8 cellular contexts compared by ENCODE assay signal in genomic region chr13:91313103-91313502, GRCh38. TPM values are rescaled to one million over a fixed set of nuclear protein-coding genes. Genes with fewer than 3 reads are reported as not detected.
DNase-seq lines count a peak whose midpoint lies in the region; ATAC-seq and TF ChIP-seq lines count a peak whose summit lies in the region.

No MANE protein-coding gene starts in this region.

- no peaks in the 10 kb centered on the region for H3K36me3 Mint-ChIP-seq in Caco-2 (ENCODE audit: insufficient read depth, unreplicated experiment)
- no peaks in the 10 kb centered on the region for H3K36me3 Mint-ChIP-seq in chondrocyte (ENCODE audit: low read depth)
- no peaks in the 10 kb centered on the region for H3K36me3 Mint-ChIP-seq in natural killer cell

- H3K36me3 ChIP-seq in Caco-2 (ENCODE audit: control insufficient read depth, insufficient read depth, low read length): no peaks in the 10 kb centered on the region

- BruUV-seq in Caco-2 (replicated peaks; lab: Mats Ljungman, UMichigan): no TSS peak

- H3K27ac Mint-ChIP-seq in Caco-2 (ENCODE audit: unreplicated experiment) (no peak overlapping the region), chondrocyte (ENCODE audit: unreplicated experiment) (no peak overlapping the region), natural killer cell (peak overlapping the region in 1 of 2 donors; percentile 50)

- 0 out of 2 replicates have a peak, but pooled peaks cover 3% of the 10 kb centered on the region for H3K9me3 ChIP-seq in Caco-2

- POLR2A ChIA-PET in Caco-2 (lab: Charles Lee): no interaction called here

- H3K27me3 Mint-ChIP-seq in Caco-2 (ENCODE audit: insufficient read depth, unreplicated experiment) (peaks cover 10% of the 10 kb centered on the region), chondrocyte (ENCODE audit: low read depth) (no peaks in the 10 kb centered on the region), natural killer cell (ENCODE audit: low read depth in 2 of 2) (peaks cover 0 to 17% of the 10 kb centered on the region in 2 donors)

- CTCF ChIA-PET in Caco-2 (lab: Charles Lee): interaction anchor here (0.6 to 0.7 kb wide), 2 partner anchors 34 to 184 kb away, joined by 3 read pairs; partner anchors contain the start of gene MIR17HG

- intact Hi-C loops in Caco-2 (cut with micrococcal nuclease; ENCODE audit: unreplicated experiment): loop anchor here (1.0 to 5.0 kb wide), 4 partner anchors 34 to 469 kb away; partner anchors contain the start of gene MIR17HG
- intact Hi-C loops in natural killer cell (cut with micrococcal nuclease): loop anchor here (1.0 to 10.0 kb wide), 3 partner anchors 36 to 412 kb away; no protein-coding TSS in a partner anchor

- peak; percentile 48 to 77 for TF ChIP-seq CTCF in Caco-2 (IDR thresholded peaks at IDR 0.05; ENCODE audit: insufficient read depth in 1 of 2, low read depth in 1 of 2, low read length in 1 of 2, severe bottlenecking in 1 of 2, unreplicated experiment in 1 of 2)
- peak; percentile 77 for TF ChIP-seq CTCF in chondrocyte (IDR thresholded peaks at IDR 0.05)
- peak; percentile 25 for TF ChIP-seq CTCF in natural killer cell (IDR thresholded peaks at IDR 0.05)

- no peaks in the 10 kb centered on the region for H3K27me3 ChIP-seq in Caco-2 (replicated peaks; ENCODE audit: control insufficient read depth, insufficient read depth, low read length)

- H3K4me3 ChIP-seq in Caco-2 (ENCODE audit: low read depth, low read length): no peak overlapping the region

- H3K9me3 Mint-ChIP-seq in Caco-2 (ENCODE audit: unreplicated experiment) (no peaks in the 10 kb centered on the region), chondrocyte (ENCODE audit: low read depth) (no peaks in the 10 kb centered on the region), natural killer cell (no peaks in the 10 kb centered on the region)

- no peak overlapping the region for H3K4me3 Mint-ChIP-seq in Caco-2 (ENCODE audit: unreplicated experiment)
- no peak overlapping the region for H3K4me3 Mint-ChIP-seq in chondrocyte (ENCODE audit: unreplicated experiment)
- H3K4me3 Mint-ChIP-seq in natural killer cell: peak overlapping the region; percentile 49

- DNase-seq in Caco-2: peak in 1 of 2 experiments; percentile 49
- DNase-seq in OCI-M1 (lab: John Stamatoyannopoulos, UW): peak; percentile 84
- no peak for DNase-seq in chondrocyte (ENCODE audit: low spot score)
- DNase-seq in natural killer cell: no peak
- no peak for DNase-seq in NCI-H226
- DNase-seq in NCI-H1105 (lab: John Stamatoyannopoulos, UW): no peak

- H3K4me1 Mint-ChIP-seq in Caco-2 (ENCODE audit: low read depth, unreplicated experiment): no peaks in the 10 kb centered on the region
- no peaks in the 10 kb centered on the region for H3K4me1 Mint-ChIP-seq in chondrocyte (ENCODE audit: low read depth)
- peaks cover 7 to 17% of the 10 kb centered on the region in 2 donors for H3K4me1 Mint-ChIP-seq in natural killer cell

- no peaks in the 10 kb centered on the region for H3K4me1 ChIP-seq in Caco-2

- ATAC-seq in GM18867 (IDR thresholded peaks at IDR 0.05; ENCODE audit: unreplicated experiment) (peak; percentile 90), HG02981 (IDR thresholded peaks at IDR 0.05; ENCODE audit: unreplicated experiment) (peak; percentile 80), natural killer cell (peak; percentile 43 to 75 (median 71))

RNA-seq across cellular contexts. Expression of gene MIR17HG, which starts 34.4 kb away (rescaled TPM):
- total RNA-seq in Caco-2 (2022) (13.1 and 16.6 TPM in 2 replicates), chondrocyte (0.74 to 2.4 TPM (median 0.82 TPM) in 3 replicates), natural killer cell (1 to 10 TPM; 2.2 to 8.1 (median 6.1) TPM)

Comparison
In these comparisons a context has a peak if more than half of its experiments do, and no peak if none do; other contexts are left out.
1. CTCF ChIP-seq: peak in every context shown above with its lines; median percentile 77 in chondrocyte; 62 in Caco-2; 25 in natural killer cell.